ENCODE assay signal across 13 cellular contexts in genomic region chr1:38052750-38053415, GRCh38. TPM values are rescaled to one million over a fixed set of nuclear protein-coding genes. Genes with fewer than 3 reads are reported as not detected.
DNase-seq lines count a peak whose midpoint lies in the region; ATAC-seq and TF ChIP-seq lines count a peak whose summit lies in the region.
"Had no signal": no experiment of that assay in that cellular context is flagged by ENCODE, and none has a peak within 500 bp of the region (broad histone marks: within the 10 kb centered on the region; RNA-seq: fewer than 3 reads in every experiment).

No MANE protein-coding gene starts in this region.

- H3K27ac Mint-ChIP-seq in CD4-positive, CD25-positive, alpha-beta regulatory T cell, result no peak overlapping the region
- no peak overlapping the region for H3K27ac Mint-ChIP-seq in activated CD8-positive, alpha-beta T cell treated with anti-CD3 and anti-CD28 coated beads, Interleukin-2, amount 10 ng/mL, durations not matched to agents 7 days and 5 days
- H3K27ac Mint-ChIP-seq: activated naive CD8-positive, alpha-beta T cell treated with anti-CD3 and anti-CD28 coated beads, Interleukin-2, amount 10 ng/mL, durations not matched to agents 7 days and 5 days; progenitor cell of endocrine pancreas had no signal

- H3K36me3 ChIP-seq in CD4-positive, CD25-positive, alpha-beta regulatory T cell (ENCODE audit: control insufficient read depth, insufficient read depth, low read length), result no peaks in the 10 kb centered on the region

- H3K27ac ChIP-seq in CD4-positive, CD25-positive, alpha-beta regulatory T cell (ENCODE audit: insufficient read depth, low read length, poor library complexity, severe bottlenecking), result no peak overlapping the region

- no peaks in the 10 kb centered on the region for H3K27me3 ChIP-seq in CD4-positive, CD25-positive, alpha-beta regulatory T cell (ENCODE audit: control insufficient read depth, insufficient read depth, low read length)

- no peak overlapping the region for H3K4me3 ChIP-seq in CD4-positive, CD25-positive, alpha-beta regulatory T cell (ENCODE audit: low read depth, low read length)
- H3K4me3 ChIP-seq in foreskin fibroblast (ENCODE audit: low read depth in 1 of 2, low read length in 2 of 2), result no peak overlapping the region

- POLR2A ChIA-PET in activated CD8-positive, alpha-beta T cell treated with anti-CD3 and anti-CD28 coated beads, Interleukin-2, amount 10 ng/mL, durations not matched to agents 7 days and 5 days (lab: Charles Lee), result no interaction called here

- no peaks in the 10 kb centered on the region for H3K9me3 ChIP-seq in CD4-positive, CD25-positive, alpha-beta regulatory T cell (ENCODE audit: control insufficient read depth in 2 of 2, low read length in 2 of 2)

- ATAC-seq in CD4-positive, CD25-positive, alpha-beta regulatory T cell (ENCODE audit: low read depth in 2 of 2), result peak; percentile 37 to 39
- peak; percentile 82 for ATAC-seq in GM19025 (IDR thresholded peaks at IDR 0.05; ENCODE audit: low read depth, unreplicated experiment)
- ATAC-seq in HG03066 (IDR thresholded peaks at IDR 0.05; ENCODE audit: low read depth, unreplicated experiment), result peak; percentile 57
- peak; percentile 43 for ATAC-seq in activated CD8-positive, alpha-beta T cell treated with anti-CD3 and anti-CD28 coated beads, Interleukin-2, amount 10 ng/mL, durations not matched to agents 7 days and 5 days

- peaks cover 12% of the 10 kb centered on the region for H3K27me3 Mint-ChIP-seq in CD4-positive, CD25-positive, alpha-beta regulatory T cell
- peaks cover 25% of the 10 kb centered on the region for H3K27me3 Mint-ChIP-seq in activated CD8-positive, alpha-beta T cell treated with anti-CD3 and anti-CD28 coated beads, Interleukin-2, amount 10 ng/mL, durations not matched to agents 7 days and 5 days (ENCODE audit: low read depth)

- no peaks in the 10 kb centered on the region for H3K9me3 Mint-ChIP-seq in CD4-positive, CD25-positive, alpha-beta regulatory T cell
- H3K9me3 Mint-ChIP-seq in activated CD8-positive, alpha-beta T cell treated with anti-CD3 and anti-CD28 coated beads, Interleukin-2, amount 10 ng/mL, durations not matched to agents 7 days and 5 days (ENCODE audit: insufficient read depth), result no peaks in the 10 kb centered on the region
- H3K9me3 Mint-ChIP-seq: activated naive CD8-positive, alpha-beta T cell treated with anti-CD3 and anti-CD28 coated beads, Interleukin-2, amount 10 ng/mL, durations not matched to agents 7 days and 5 days had no signal

- CTCF ChIA-PET in activated CD8-positive, alpha-beta T cell treated with anti-CD3 and anti-CD28 coated beads, Interleukin-2, amount 10 ng/mL, durations not matched to agents 7 days and 5 days (lab: Charles Lee), result interaction anchor here (0.9 to 2.2 kb wide), 2 partner anchors 25 to 34 kb away, joined by 3 to 7 read pairs; no protein-coding TSS in a partner anchor

- no peak for DNase-seq in CD4-positive, CD25-positive, alpha-beta regulatory T cell
- DNase-seq in activated CD8-positive, alpha-beta T cell treated with anti-CD3 and anti-CD28 coated beads, Interleukin-2, amount 10 ng/mL, durations not matched to agents 7 days and 5 days, result no peak
- DNase-seq in KG1 (lab: John Stamatoyannopoulos, UW) (no peak), amniotic stem cell (lab: John Stamatoyannopoulos, UW) (no peak), foreskin fibroblast (no peak), RKO (ENCODE audit: low spot score) (no peak)
- DNase-seq: activated naive CD8-positive, alpha-beta T cell treated with anti-CD3 and anti-CD28 coated beads, Interleukin-2, amount 10 ng/mL, durations not matched to agents 7 days and 5 days; COR-L47; kidney; NCI-H524 treated with DMSO at 0.1 percent for 48 hours had no signal

- H3K4me1 ChIP-seq in CD4-positive, CD25-positive, alpha-beta regulatory T cell (ENCODE audit: control insufficient read depth, insufficient read depth, low read length, poor library complexity, severe bottlenecking), result peaks cover 5% of the 10 kb centered on the region

- no peak for TF ChIP-seq CTCF in foreskin fibroblast (IDR thresholded peaks at IDR 0.05; ENCODE audit: low read depth, low read length)

- H3K36me3 Mint-ChIP-seq in CD4-positive, CD25-positive, alpha-beta regulatory T cell, result no peaks in the 10 kb centered on the region
- H3K36me3 Mint-ChIP-seq in activated CD8-positive, alpha-beta T cell treated with anti-CD3 and anti-CD28 coated beads, Interleukin-2, amount 10 ng/mL, durations not matched to agents 7 days and 5 days (ENCODE audit: low read depth), result no peaks in the 10 kb centered on the region
- H3K36me3 Mint-ChIP-seq: activated naive CD8-positive, alpha-beta T cell treated with anti-CD3 and anti-CD28 coated beads, Interleukin-2, amount 10 ng/mL, durations not matched to agents 7 days and 5 days had no signal

- H3K4me3 Mint-ChIP-seq in CD4-positive, CD25-positive, alpha-beta regulatory T cell, result no peak overlapping the region
- no peak overlapping the region for H3K4me3 Mint-ChIP-seq in activated CD8-positive, alpha-beta T cell treated with anti-CD3 and anti-CD28 coated beads, Interleukin-2, amount 10 ng/mL, durations not matched to agents 7 days and 5 days
- H3K4me3 Mint-ChIP-seq: activated naive CD8-positive, alpha-beta T cell treated with anti-CD3 and anti-CD28 coated beads, Interleukin-2, amount 10 ng/mL, durations not matched to agents 7 days and 5 days had no signal

- H3K4me1 Mint-ChIP-seq in CD4-positive, CD25-positive, alpha-beta regulatory T cell, result peaks cover 0 to 16% (median 3%) of the 10 kb centered on the region in 4 donors
- H3K4me1 Mint-ChIP-seq in activated CD8-positive, alpha-beta T cell treated with anti-CD3 and anti-CD28 coated beads, Interleukin-2, amount 10 ng/mL, durations not matched to agents 7 days and 5 days (ENCODE audit: low read depth), result peaks cover 6% of the 10 kb centered on the region

RNA-seq across cellular contexts. Expression of gene POU3F1, which starts 6.3 kb away (rescaled TPM):
- total RNA-seq in CD4-positive, CD25-positive, alpha-beta regulatory T cell, result 1.7 TPM
- polyA plus RNA-seq in CD4-positive, CD25-positive, alpha-beta regulatory T cell, result under 1 TPM; 0.11 to 0.49 (median 0.32) TPM
- total RNA-seq in activated CD8-positive, alpha-beta T cell treated with anti-CD3 and anti-CD28 coated beads, Interleukin-2, amount 10 ng/mL, durations not matched to agents 7 days and 5 days, result not detected
- total RNA-seq: kidney had no signal

RNA-seq across cellular contexts. Expression of gene UTP11, which starts 40.3 kb away (rescaled TPM):
- total RNA-seq in CD4-positive, CD25-positive, alpha-beta regulatory T cell, result 12.3 TPM
- polyA plus RNA-seq in CD4-positive, CD25-positive, alpha-beta regulatory T cell, result 10 to 100 TPM; 21.0 to 31.1 (median 24.9) TPM
- 10 to 100 TPM; 39.0 to 39.5 TPM for total RNA-seq in activated CD8-positive, alpha-beta T cell treated with anti-CD3 and anti-CD28 coated beads, Interleukin-2, amount 10 ng/mL, durations not matched to agents 7 days and 5 days

RNA-seq across cellular contexts. Expression of gene FHL3, which starts 47.6 kb away (rescaled TPM):
- 4.6 TPM for total RNA-seq in CD4-positive, CD25-positive, alpha-beta regulatory T cell
- 10 to 100 TPM; 11.2 to 20.8 (median 13.3) TPM for polyA plus RNA-seq in CD4-positive, CD25-positive, alpha-beta regulatory T cell
- 10 to 100 TPM; 12.4 to 13.5 TPM for total RNA-seq in activated CD8-positive, alpha-beta T cell treated with anti-CD3 and anti-CD28 coated beads, Interleukin-2, amount 10 ng/mL, durations not matched to agents 7 days and 5 days
